ENCODE assay signal across 1 cellular context in the genomic region with DNA sequence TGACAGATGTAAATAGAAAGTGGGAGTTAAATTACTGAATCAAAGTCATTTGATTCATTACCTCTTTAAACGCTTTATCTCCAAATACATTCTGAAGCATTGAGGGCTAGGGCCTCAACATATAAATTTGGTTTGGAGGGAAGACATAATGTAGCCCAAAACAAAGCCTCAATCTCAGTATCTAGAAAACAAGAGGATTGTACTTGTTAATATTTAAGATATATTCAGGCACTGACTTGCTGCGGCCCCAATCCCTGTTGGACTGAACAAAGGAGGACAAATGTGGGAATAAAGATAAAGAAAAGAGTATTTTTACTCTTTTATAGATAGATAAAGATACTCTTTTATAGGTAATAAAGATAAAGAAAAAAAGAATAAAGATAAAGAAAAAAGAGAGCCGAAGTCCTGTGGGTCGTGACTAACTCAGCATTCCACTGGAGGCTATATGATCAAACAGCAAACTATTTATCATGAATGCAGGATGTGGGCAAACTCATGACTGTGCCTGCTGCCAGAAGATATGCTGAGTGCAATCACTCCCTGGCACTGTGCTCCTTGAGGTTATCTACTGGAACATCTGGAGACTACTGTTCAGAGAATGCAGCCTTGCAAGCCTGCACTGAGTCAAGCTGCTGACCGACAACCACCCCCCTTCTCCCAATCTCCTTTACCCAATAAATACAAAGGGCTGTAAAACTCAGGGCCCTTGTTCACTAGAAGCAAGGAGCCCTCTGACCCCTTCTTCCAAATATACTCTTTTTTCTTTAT.
TF ChIP-seq lines count a peak whose summit lies in the region.

No MANE protein-coding gene starts in this region.

TF ChIP-seq in K562, 482 proteins besides CTCF, POLR2A, EP300 and RAD21 (continued from another document and continues in another):
- TF ChIP-seq E2F5 (CRISPR knock-in tag; IDR thresholded peaks at IDR 0.05) (no peak), ZNF644 (tag; IDR thresholded peaks at IDR 0.05; ENCODE audit: low read depth) (peak; percentile 92), BMI1 (IDR thresholded peaks at IDR 0.05; ENCODE audit: low read length) (no peak), NCOA1 (IDR thresholded peaks at IDR 0.05; ENCODE audit: low read depth) (peak; percentile 90), ZBTB43 (CRISPR knock-in tag; IDR thresholded peaks at IDR 0.05) (no peak), PURB (CRISPR knock-in tag; IDR thresholded peaks at IDR 0.05; ENCODE audit: low read depth) (no peak), BDP1 (IDR thresholded peaks at IDR 0.05; ENCODE audit: insufficient read depth, insufficient read length) (no peak), CREB5 (CRISPR knock-in tag; IDR thresholded peaks at IDR 0.05) (no peak), FOXK2 (conservative IDR thresholded peaks at IDR 0.05 in 1 of 2, IDR thresholded peaks at IDR 0.05 in 1 of 2; ENCODE audit: low read depth in 2 of 2) (no peak; a peak in 1 of 4 replicates), ZBTB2 (IDR thresholded peaks at IDR 0.05) (no peak), SOX6 (IDR thresholded peaks at IDR 0.05) (peak; percentile 98), ATF1 (CRISPR knock-in tag; IDR thresholded peaks at IDR 0.05) (no peak), ATF1 (tag; IDR thresholded peaks at IDR 0.05) (peak; percentile 49; the same call in 1 of the 2 replicates), RB1 (IDR thresholded peaks at IDR 0.05; ENCODE audit: low read depth) (no peak), MCM3 (IDR thresholded peaks at IDR 0.05) (no peak), CEBPG (CRISPR knock-in tag; IDR thresholded peaks at IDR 0.05) (no peak), CEBPG (tag; conservative IDR thresholded peaks at IDR 0.05 in 1 of 2, IDR thresholded peaks at IDR 0.05 in 1 of 2) (peak in 1 of 2 experiments; percentile 32; a peak in 1 of 4 replicates), ETV5 (CRISPR knock-in tag; IDR thresholded peaks at IDR 0.05; ENCODE audit: low read depth) (peak; percentile 90), MYNN (IDR thresholded peaks at IDR 0.05) (peak; percentile 87), MYNN (CRISPR knock-in tag; IDR thresholded peaks at IDR 0.05) (no peak), ZNF143 (CRISPR knock-in tag; IDR thresholded peaks at IDR 0.05) (no peak), MBD2 (IDR thresholded peaks at IDR 0.05; ENCODE audit: borderline replicate concordance, low read depth) (peak; percentile 72; the same call in 1 of the 2 replicates), KDM2B (CRISPR knock-in tag; IDR thresholded peaks at IDR 0.05) (no peak), GABPB1 (CRISPR knock-in tag; IDR thresholded peaks at IDR 0.05) (peak; percentile 35; the same call in 1 of the 2 replicates), SAFB (IDR thresholded peaks at IDR 0.05; ENCODE audit: borderline replicate concordance, low read depth, low read length) (no peak), SREBF2 (CRISPR knock-in tag; IDR thresholded peaks at IDR 0.05) (no peak), SNRNP70 (optimal IDR thresholded peaks at IDR 0.05; ENCODE audit: low read depth, low read length) (no peak), DPF2 (IDR thresholded peaks at IDR 0.05) (peak; percentile 96), MTA1 (IDR thresholded peaks at IDR 0.05; ENCODE audit: borderline replicate concordance) (peak; percentile 82), USF1 (CRISPR knock-in tag; IDR thresholded peaks at IDR 0.05) (no peak), HMGXB4 (CRISPR knock-in tag; IDR thresholded peaks at IDR 0.05) (no peak), DLX4 (CRISPR knock-in tag; IDR thresholded peaks at IDR 0.05) (no peak), ELF2 (CRISPR knock-in tag; IDR thresholded peaks at IDR 0.05) (no peak), SETDB1 (IDR thresholded peaks at IDR 0.05; ENCODE audit: low read length) (no peak)
- TF ChIP-seq, protein P1, sequence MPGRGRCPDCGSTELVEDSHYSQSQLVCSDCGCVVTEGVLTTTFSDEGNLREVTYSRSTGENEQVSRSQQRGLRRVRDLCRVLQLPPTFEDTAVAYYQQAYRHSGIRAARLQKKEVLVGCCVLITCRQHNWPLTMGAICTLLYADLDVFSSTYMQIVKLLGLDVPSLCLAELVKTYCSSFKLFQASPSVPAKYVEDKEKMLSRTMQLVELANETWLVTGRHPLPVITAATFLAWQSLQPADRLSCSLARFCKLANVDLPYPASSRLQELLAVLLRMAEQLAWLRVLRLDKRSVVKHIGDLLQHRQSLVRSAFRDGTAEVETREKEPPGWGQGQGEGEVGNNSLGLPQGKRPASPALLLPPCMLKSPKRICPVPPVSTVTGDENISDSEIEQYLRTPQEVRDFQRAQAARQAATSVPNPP (IDR thresholded peaks at IDR 0.05; ENCODE audit: borderline replicate concordance, insufficient read depth, insufficient read length): no peak
- TF ChIP-seq, protein P2, sequence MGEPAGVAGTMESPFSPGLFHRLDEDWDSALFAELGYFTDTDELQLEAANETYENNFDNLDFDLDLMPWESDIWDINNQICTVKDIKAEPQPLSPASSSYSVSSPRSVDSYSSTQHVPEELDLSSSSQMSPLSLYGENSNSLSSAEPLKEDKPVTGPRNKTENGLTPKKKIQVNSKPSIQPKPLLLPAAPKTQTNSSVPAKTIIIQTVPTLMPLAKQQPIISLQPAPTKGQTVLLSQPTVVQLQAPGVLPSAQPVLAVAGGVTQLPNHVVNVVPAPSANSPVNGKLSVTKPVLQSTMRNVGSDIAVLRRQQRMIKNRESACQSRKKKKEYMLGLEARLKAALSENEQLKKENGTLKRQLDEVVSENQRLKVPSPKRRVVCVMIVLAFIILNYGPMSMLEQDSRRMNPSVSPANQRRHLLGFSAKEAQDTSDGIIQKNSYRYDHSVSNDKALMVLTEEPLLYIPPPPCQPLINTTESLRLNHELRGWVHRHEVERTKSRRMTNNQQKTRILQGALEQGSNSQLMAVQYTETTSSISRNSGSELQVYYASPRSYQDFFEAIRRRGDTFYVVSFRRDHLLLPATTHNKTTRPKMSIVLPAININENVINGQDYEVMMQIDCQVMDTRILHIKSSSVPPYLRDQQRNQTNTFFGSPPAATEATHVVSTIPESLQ (CRISPR knock-in tag; IDR thresholded peaks at IDR 0.05): no peak
- TF ChIP-seq, protein P3, sequence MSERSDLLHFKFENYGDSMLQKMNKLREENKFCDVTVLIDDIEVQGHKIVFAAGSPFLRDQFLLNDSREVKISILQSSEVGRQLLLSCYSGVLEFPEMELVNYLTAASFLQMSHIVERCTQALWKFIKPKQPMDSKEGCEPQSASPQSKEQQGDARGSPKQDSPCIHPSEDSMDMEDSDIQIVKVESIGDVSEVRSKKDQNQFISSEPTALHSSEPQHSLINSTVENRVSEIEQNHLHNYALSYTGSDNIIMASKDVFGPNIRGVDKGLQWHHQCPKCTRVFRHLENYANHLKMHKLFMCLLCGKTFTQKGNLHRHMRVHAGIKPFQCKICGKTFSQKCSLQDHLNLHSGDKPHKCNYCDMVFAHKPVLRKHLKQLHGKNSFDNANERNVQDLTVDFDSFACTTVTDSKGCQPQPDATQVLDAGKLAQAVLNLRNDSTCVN (CRISPR knock-in tag; IDR thresholded peaks at IDR 0.05): no peak; the same call in 1 of the 2 replicates
- TF ChIP-seq, protein P4, sequence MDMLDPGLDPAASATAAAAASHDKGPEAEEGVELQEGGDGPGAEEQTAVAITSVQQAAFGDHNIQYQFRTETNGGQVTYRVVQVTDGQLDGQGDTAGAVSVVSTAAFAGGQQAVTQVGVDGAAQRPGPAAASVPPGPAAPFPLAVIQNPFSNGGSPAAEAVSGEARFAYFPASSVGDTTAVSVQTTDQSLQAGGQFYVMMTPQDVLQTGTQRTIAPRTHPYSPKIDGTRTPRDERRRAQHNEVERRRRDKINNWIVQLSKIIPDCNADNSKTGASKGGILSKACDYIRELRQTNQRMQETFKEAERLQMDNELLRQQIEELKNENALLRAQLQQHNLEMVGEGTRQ (CRISPR knock-in tag; IDR thresholded peaks at IDR 0.05): no peak
- TF ChIP-seq, protein P5, sequence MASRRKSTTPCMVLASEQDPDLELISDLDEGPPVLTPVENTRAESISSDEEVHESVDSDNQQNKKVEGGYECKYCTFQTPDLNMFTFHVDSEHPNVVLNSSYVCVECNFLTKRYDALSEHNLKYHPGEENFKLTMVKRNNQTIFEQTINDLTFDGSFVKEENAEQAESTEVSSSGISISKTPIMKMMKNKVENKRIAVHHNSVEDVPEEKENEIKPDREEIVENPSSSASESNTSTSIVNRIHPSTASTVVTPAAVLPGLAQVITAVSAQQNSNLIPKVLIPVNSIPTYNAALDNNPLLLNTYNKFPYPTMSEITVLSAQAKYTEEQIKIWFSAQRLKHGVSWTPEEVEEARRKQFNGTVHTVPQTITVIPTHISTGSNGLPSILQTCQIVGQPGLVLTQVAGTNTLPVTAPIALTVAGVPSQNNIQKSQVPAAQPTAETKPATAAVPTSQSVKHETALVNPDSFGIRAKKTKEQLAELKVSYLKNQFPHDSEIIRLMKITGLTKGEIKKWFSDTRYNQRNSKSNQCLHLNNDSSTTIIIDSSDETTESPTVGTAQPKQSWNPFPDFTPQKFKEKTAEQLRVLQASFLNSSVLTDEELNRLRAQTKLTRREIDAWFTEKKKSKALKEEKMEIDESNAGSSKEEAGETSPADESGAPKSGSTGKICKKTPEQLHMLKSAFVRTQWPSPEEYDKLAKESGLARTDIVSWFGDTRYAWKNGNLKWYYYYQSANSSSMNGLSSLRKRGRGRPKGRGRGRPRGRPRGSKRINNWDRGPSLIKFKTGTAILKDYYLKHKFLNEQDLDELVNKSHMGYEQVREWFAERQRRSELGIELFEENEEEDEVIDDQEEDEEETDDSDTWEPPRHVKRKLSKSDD (conservative IDR thresholded peaks at IDR 0.05; ENCODE audit: low read length): no peak
